15 cellular contexts compared by ENCODE assay signal in the genomic region with DNA sequence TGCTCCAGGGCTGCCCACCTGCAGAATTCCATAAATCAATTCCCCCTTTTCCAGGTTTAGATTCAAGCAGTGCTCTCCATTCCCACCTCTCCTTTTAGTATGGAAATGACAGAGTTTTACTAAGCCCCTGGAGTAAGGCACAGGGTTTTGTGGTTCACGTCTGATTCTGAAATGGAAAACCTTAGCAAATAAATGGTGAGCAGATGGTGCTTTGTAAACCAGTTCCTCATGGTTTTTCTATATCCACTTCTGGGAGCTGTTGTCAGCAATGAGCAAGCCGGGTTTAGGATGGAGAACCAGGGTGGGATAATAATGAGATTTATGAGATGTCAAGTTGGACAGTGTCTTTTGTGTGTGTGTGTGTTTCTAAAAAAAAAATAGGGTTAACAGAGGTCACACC.
DNase-seq lines count a peak whose midpoint lies in the region; ATAC-seq and TF ChIP-seq lines count a peak whose summit lies in the region.
"Had no signal": no experiment of that assay in that cellular context is flagged by ENCODE, and none has a peak within 500 bp of the region (broad histone marks: within the 10 kb centered on the region; RNA-seq: fewer than 3 reads in every experiment).

No MANE protein-coding gene starts in this region.

- peaks cover 6% of the 10 kb centered on the region for H3K36me3 Mint-ChIP-seq in activated CD4-positive, alpha-beta T cell treated with anti-CD3 and anti-CD28 coated beads, Interleukin-2, amount 10 ng/mL, durations not matched to agents 24 days and 14 days (ENCODE audit: low read depth)
- no peaks in the 10 kb centered on the region for H3K36me3 Mint-ChIP-seq in activated T-cell treated with anti-CD3 and anti-CD28 coated beads, Interleukin-2, amount 50 U/mL, for 4 hours (ENCODE audit: insufficient read depth)
- H3K36me3 Mint-ChIP-seq: activated naive CD4-positive, alpha-beta T cell treated with anti-CD3 and anti-CD28 coated beads, Interleukin-2, amount 50 U/mL, for 24 hours had no signal

- 56 to 60% methylated on average over 2 of the region's 2 CpGs for WGBS in heart right ventricle, 2 donors

- no peak overlapping the region for H3K27ac Mint-ChIP-seq in activated CD4-positive, alpha-beta T cell treated with anti-CD3 and anti-CD28 coated beads, Interleukin-2, amount 10 ng/mL, durations not matched to agents 24 days and 14 days
- H3K27ac Mint-ChIP-seq: activated CD4-positive, alpha-beta T cell treated with anti-CD3 and anti-CD28 coated beads, Interleukin-2, amount 10 ng/mL, durations not matched to agents 7 days and 5 days; activated naive CD4-positive, alpha-beta T cell treated with anti-CD3 and anti-CD28 coated beads, Interleukin-2, amount 50 U/mL, for 24 hours; stimulated activated naive CD8-positive, alpha-beta T cell treated with anti-CD3 and anti-CD28 coated beads, Interleukin-15, Interleukin-2, amounts not matched to agents 100 ng/mL and 50 ng/mL, for 24 hours had no signal

- no peak overlapping the region for H3K9ac ChIP-seq in fibroblast of lung (ENCODE audit: insufficient read depth, low read length)

- no peak overlapping the region for H2AFZ ChIP-seq in fibroblast of lung (ENCODE audit: low read length)

- no peak overlapping the region for H3K4me3 Mint-ChIP-seq in activated CD4-positive, alpha-beta T cell treated with anti-CD3 and anti-CD28 coated beads, Interleukin-2, amount 10 ng/mL, durations not matched to agents 24 days and 14 days
- H3K4me3 Mint-ChIP-seq in activated T-cell treated with anti-CD3 and anti-CD28 coated beads, Interleukin-2, amount 50 U/mL, for 4 hours = no peak overlapping the region
- H3K4me3 Mint-ChIP-seq: activated CD4-positive, alpha-beta T cell treated with anti-CD3 and anti-CD28 coated beads, Interleukin-2, amount 10 ng/mL, durations not matched to agents 7 days and 5 days; activated naive CD4-positive, alpha-beta T cell treated with anti-CD3 and anti-CD28 coated beads, Interleukin-2, amount 50 U/mL, for 24 hours; naive B cell; stimulated activated naive CD8-positive, alpha-beta T cell treated with anti-CD3 and anti-CD28 coated beads, Interleukin-15, Interleukin-2, amounts not matched to agents 100 ng/mL and 50 ng/mL, for 24 hours had no signal

- peaks cover 30% of the 10 kb centered on the region for H3K4me1 Mint-ChIP-seq in activated CD4-positive, alpha-beta T cell treated with anti-CD3 and anti-CD28 coated beads, Interleukin-2, amount 10 ng/mL, durations not matched to agents 24 days and 14 days
- H3K4me1 Mint-ChIP-seq in activated T-cell treated with anti-CD3 and anti-CD28 coated beads, Interleukin-2, amount 50 U/mL, for 4 hours (ENCODE audit: low read depth) = peaks cover 22% of the 10 kb centered on the region
- H3K4me1 Mint-ChIP-seq: naive B cell had no signal

- TF ChIP-seq CTCF in left ventricle myocardium inferior (IDR thresholded peaks at IDR 0.05; ENCODE audit: borderline replicate concordance) = no peak
- no peak for TF ChIP-seq CTCF in heart right ventricle (IDR thresholded peaks at IDR 0.05)
- TF ChIP-seq CTCF in fibroblast of lung (conservative IDR thresholded peaks at IDR 0.05 in 1 of 2, IDR thresholded peaks at IDR 0.05 in 1 of 2; ENCODE audit: low read depth in 1 of 2, low read length in 2 of 2) = no peak

- peaks cover 7% of the 10 kb centered on the region for H3K27me3 ChIP-seq in left ventricle myocardium inferior (ENCODE audit: low read depth)
- peaks cover 0 to 9% (median 0%) of the 10 kb centered on the region in 7 donors for H3K27me3 ChIP-seq in heart right ventricle
- H3K27me3 ChIP-seq in fibroblast of lung (ENCODE audit: control insufficient read depth, insufficient read depth, low read length) = no peaks in the 10 kb centered on the region
- H3K27me3 ChIP-seq: SJCRH30 had no signal

- DNase-seq in left ventricle myocardium inferior = no peak
- DNase-seq in heart right ventricle = no peak
- peak; percentile 13 for DNase-seq in NCI-H774 (lab: John Stamatoyannopoulos, UW)
- DNase-seq in fibroblast of lung (ENCODE audit: low read depth in 2 of 2) = peak; percentile 26 to 44
- DNase-seq in OCI-M1 (lab: John Stamatoyannopoulos, UW) = no peak
- DNase-seq in activated CD4-positive, alpha-beta T cell treated with anti-CD3 and anti-CD28 coated beads, Interleukin-2, amount 10 ng/mL, durations not matched to agents 24 days and 14 days = no peak
- DNase-seq in activated T-cell treated with anti-CD3 and anti-CD28 coated beads, Interleukin-2, amount 50 U/mL, for 4 hours = no peak
- DNase-seq: activated CD4-positive, alpha-beta T cell treated with anti-CD3 and anti-CD28 coated beads, Interleukin-2, amount 10 ng/mL, durations not matched to agents 7 days and 5 days; activated T-cell treated with anti-CD3 and anti-CD28 coated beads for 4 hours; lower lobe of right lung; naive B cell; SJCRH30 had no signal

- H3K79me2 ChIP-seq in fibroblast of lung (ENCODE audit: control insufficient read depth, insufficient read depth, low read length) = no peaks in the 10 kb centered on the region

- H3K9me3 Mint-ChIP-seq in activated CD4-positive, alpha-beta T cell treated with anti-CD3 and anti-CD28 coated beads, Interleukin-2, amount 10 ng/mL, durations not matched to agents 24 days and 14 days = peaks cover 20% of the 10 kb centered on the region
- no peaks in the 10 kb centered on the region for H3K9me3 Mint-ChIP-seq in activated T-cell treated with anti-CD3 and anti-CD28 coated beads, Interleukin-2, amount 50 U/mL, for 4 hours
- H3K9me3 Mint-ChIP-seq: activated naive CD4-positive, alpha-beta T cell treated with anti-CD3 and anti-CD28 coated beads, Interleukin-2, amount 50 U/mL, for 24 hours had no signal

- H3K9me3 ChIP-seq in left ventricle myocardium inferior (replicated peaks) (no peaks in the 10 kb centered on the region), heart right ventricle (no peaks in the 10 kb centered on the region), fibroblast of lung (ENCODE audit: control insufficient read depth, insufficient read depth, low read depth, low read length) (no peaks in the 10 kb centered on the region)
- H3K9me3 ChIP-seq: lower lobe of right lung had no signal

- H3K27me3 Mint-ChIP-seq in activated CD4-positive, alpha-beta T cell treated with anti-CD3 and anti-CD28 coated beads, Interleukin-2, amount 10 ng/mL, durations not matched to agents 24 days and 14 days = peaks cover 9% of the 10 kb centered on the region
- H3K27me3 Mint-ChIP-seq in activated T-cell treated with anti-CD3 and anti-CD28 coated beads, Interleukin-2, amount 50 U/mL, for 4 hours (ENCODE audit: low read depth) = peaks cover 6% of the 10 kb centered on the region

- intact Hi-C loops in left ventricle myocardium inferior (cut with micrococcal nuclease) (no loop called here), heart right ventricle (cut with DNase I) (no loop called here)
- intact Hi-C loops in activated CD4-positive, alpha-beta T cell treated with anti-CD3 and anti-CD28 coated beads, Interleukin-2, amount 10 ng/mL, durations not matched to agents 24 days and 14 days (cut with micrococcal nuclease) = no loop called here

- H3K4me1 ChIP-seq in left ventricle myocardium inferior (peaks cover 24% of the 10 kb centered on the region), heart right ventricle (peaks cover 0 to 38% (median 17%) of the 10 kb centered on the region in 9 donors), fibroblast of lung (ENCODE audit: control insufficient read depth, extremely low read depth, insufficient read depth, low read length) (peaks cover 10% of the 10 kb centered on the region)

- peak overlapping the region; percentile 65 for H3K4me2 ChIP-seq in fibroblast of lung (ENCODE audit: extremely low read depth, insufficient read depth, low read length)

- ATAC-seq in heart right ventricle = no peak
- ATAC-seq in HG02642 (IDR thresholded peaks at IDR 0.05; ENCODE audit: poor library complexity, unreplicated experiment) = no peak
- no peak for ATAC-seq in activated T-cell treated with anti-CD3 and anti-CD28 coated beads, Interleukin-2, amount 50 U/mL, for 4 hours

- H3K4me3 ChIP-seq in left ventricle myocardium inferior (no peak overlapping the region), heart right ventricle (no peak overlapping the region), fibroblast of lung (replicated peaks in 1 of 4; ENCODE audit: control extremely low read depth in 1 of 4, insufficient read depth in 1 of 4, low read depth in 3 of 4, low read length in 4 of 4) (no peak overlapping the region)
- H3K4me3 ChIP-seq: lower lobe of right lung, SJCRH30 had no signal

- H3K36me3 ChIP-seq in left ventricle myocardium inferior (no peaks in the 10 kb centered on the region), heart right ventricle (no peaks in the 10 kb centered on the region), fibroblast of lung (ENCODE audit: control insufficient read depth, insufficient read depth, low read length) (no peaks in the 10 kb centered on the region)
- H3K36me3 ChIP-seq: lower lobe of right lung, SJCRH30 had no signal

- H4K20me1 ChIP-seq in fibroblast of lung (ENCODE audit: control insufficient read depth, extremely low read depth, insufficient read depth, low read length) = no peaks in the 10 kb centered on the region

- H3K27ac ChIP-seq in left ventricle myocardium inferior (replicated peaks) (peak overlapping the region; percentile 50), heart right ventricle (no peak overlapping the region), fibroblast of lung (ENCODE audit: insufficient read depth, low read length) (no peak overlapping the region)
- H3K27ac ChIP-seq: lower lobe of right lung, SJCRH30 had no signal

Comparison
In these comparisons a context has a peak if more than half of its experiments do, and no peak if none do; other contexts are left out.
1. DNase-seq: peak in NCI-H774 (single experiment) and fibroblast of lung (2 of 2); none in left ventricle myocardium inferior (single experiment), heart right ventricle (0 of 2), OCI-M1 (single experiment), activated CD4-positive, alpha-beta T cell treated with anti-CD3 and anti-CD28 coated beads, Interleukin-2, amount 10 ng/mL, durations not matched to agents 24 days and 14 days (single experiment) and activated T-cell treated with anti-CD3 and anti-CD28 coated beads, Interleukin-2, amount 50 U/mL, for 4 hours (single experiment).